Comparison of ENCODE assay signal across 8 cellular contexts in the genomic region with DNA sequence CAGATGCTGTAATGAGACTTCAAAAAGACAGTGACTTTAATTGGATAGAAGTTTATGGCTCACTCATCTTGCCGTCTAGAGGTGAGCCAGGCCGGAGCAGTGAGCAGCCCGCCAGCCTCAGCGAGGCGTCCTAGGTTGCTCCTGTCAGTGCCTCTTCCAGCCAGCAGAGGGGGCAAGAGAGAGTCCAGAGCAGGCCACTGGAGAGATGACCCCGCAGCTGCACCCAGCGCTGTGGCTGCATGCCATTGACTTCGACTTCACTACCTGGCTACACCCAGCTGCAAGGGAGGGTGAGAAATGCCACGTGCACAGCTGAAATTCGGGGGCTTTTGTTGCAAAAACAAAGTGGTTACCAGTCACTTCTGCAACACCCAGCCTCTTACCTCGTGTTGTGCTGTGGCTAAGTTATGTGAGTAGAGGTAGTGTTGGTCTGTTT. TPM values are rescaled to one million over a fixed set of nuclear protein-coding genes. Genes with fewer than 3 reads are reported as not detected.
DNase-seq lines count a peak whose midpoint lies in the region; ATAC-seq and TF ChIP-seq lines count a peak whose summit lies in the region.

No MANE protein-coding gene starts in this region.

- H3K27me3 Mint-ChIP-seq in neural crest cell (ENCODE audit: low read depth): no peaks in the 10 kb centered on the region
- H3K27me3 Mint-ChIP-seq in stimulated activated naive CD8-positive, alpha-beta T cell treated with anti-CD3 and anti-CD28 coated beads, Interleukin-15, amount 100 ng/mL, for 72 hours: no peaks in the 10 kb centered on the region

- H3K36me3 ChIP-seq in DOHH2 (ENCODE audit: control insufficient read depth, low read length) (peaks cover 20% of the 10 kb centered on the region), OCI-LY3 (replicated peaks; ENCODE audit: low read depth, low read length) (peaks cover 4% of the 10 kb centered on the region), fibroblast of lung (ENCODE audit: control insufficient read depth, insufficient read depth, low read length) (peaks cover 4% of the 10 kb centered on the region)

- H3K9me3 ChIP-seq in DOHH2 (ENCODE audit: control insufficient read depth, insufficient read depth, low read length) (no peaks in the 10 kb centered on the region), OCI-LY3 (ENCODE audit: insufficient read depth, low read length) (no peaks in the 10 kb centered on the region), fibroblast of lung (ENCODE audit: control insufficient read depth, insufficient read depth, low read depth, low read length) (no peaks in the 10 kb centered on the region)

- H3K27ac Mint-ChIP-seq in neural crest cell (ENCODE audit: unreplicated experiment): no peak overlapping the region
- no peak overlapping the region for H3K27ac Mint-ChIP-seq in stimulated activated naive CD8-positive, alpha-beta T cell treated with anti-CD3 and anti-CD28 coated beads, Interleukin-15, amount 100 ng/mL, for 72 hours

- TF ChIP-seq CTCF in DOHH2 (IDR thresholded peaks at IDR 0.05; ENCODE audit: low read depth, low read length, poor library complexity, severe bottlenecking) (peak; percentile 99), OCI-LY3 (IDR thresholded peaks at IDR 0.05; ENCODE audit: low read depth, low read length) (peak; percentile 88), fibroblast of lung (conservative IDR thresholded peaks at IDR 0.05 in 1 of 2, IDR thresholded peaks at IDR 0.05 in 1 of 2; ENCODE audit: low read depth in 1 of 2, low read length in 2 of 2) (peak; percentile 94 to 96), neural crest cell (conservative IDR thresholded peaks at IDR 0.05) (peak; percentile 98)

- H3K9me2 ChIP-seq in DOHH2 (replicated peaks; ENCODE audit: control insufficient read depth, low read length): no peaks in the 10 kb centered on the region

- peaks cover 9% of the 10 kb centered on the region for H3K4me1 Mint-ChIP-seq in neural crest cell
- H3K4me1 Mint-ChIP-seq in stimulated activated naive CD8-positive, alpha-beta T cell treated with anti-CD3 and anti-CD28 coated beads, Interleukin-15, amount 100 ng/mL, for 72 hours: peaks cover 11% of the 10 kb centered on the region

- ATAC-seq in GM21423 (IDR thresholded peaks at IDR 0.05; ENCODE audit: unreplicated experiment): peak; percentile 99
- peak; percentile 99 for ATAC-seq in stimulated activated naive CD8-positive, alpha-beta T cell treated with anti-CD3 and anti-CD28 coated beads, Interleukin-15, amount 100 ng/mL, for 72 hours

- H3K4me1 ChIP-seq in DOHH2 (ENCODE audit: control insufficient read depth, low read length) (peaks cover 5% of the 10 kb centered on the region; the same call in 1 of the 2 replicates), OCI-LY3 (ENCODE audit: low read length) (peaks cover 2% of the 10 kb centered on the region; the same call in 1 of the 2 replicates), fibroblast of lung (ENCODE audit: control insufficient read depth, extremely low read depth, insufficient read depth, low read length) (peaks cover 24% of the 10 kb centered on the region)

- H3F3A ChIP-seq in DOHH2 (ENCODE audit: control insufficient read depth, insufficient read depth): no peaks in the 10 kb centered on the region

- no peak overlapping the region for H3K4me3 Mint-ChIP-seq in neural crest cell
- H3K4me3 Mint-ChIP-seq in stimulated activated naive CD8-positive, alpha-beta T cell treated with anti-CD3 and anti-CD28 coated beads, Interleukin-15, amount 100 ng/mL, for 72 hours: no peak overlapping the region

- H3K27ac ChIP-seq in DOHH2 (ENCODE audit: low read depth, low read length) (no peak overlapping the region), OCI-LY3 (ENCODE audit: low read length) (no peak overlapping the region), fibroblast of lung (ENCODE audit: insufficient read depth, low read length) (peak overlapping the region; percentile 94)

- H3K9ac ChIP-seq in OCI-LY3 (ENCODE audit: low read length) (no peak overlapping the region), fibroblast of lung (ENCODE audit: insufficient read depth, low read length) (no peak overlapping the region)

- H2AFZ ChIP-seq in OCI-LY3 (ENCODE audit: low read depth, low read length) (no peak overlapping the region), fibroblast of lung (ENCODE audit: low read length) (no peak overlapping the region)

- H3K4me3 ChIP-seq in DOHH2 (ENCODE audit: low read length) (no peak overlapping the region), OCI-LY3 (ENCODE audit: low read length) (no peak overlapping the region), fibroblast of lung (replicated peaks in 1 of 4; ENCODE audit: control extremely low read depth in 1 of 4, insufficient read depth in 1 of 4, low read depth in 3 of 4, low read length in 4 of 4) (no peak overlapping the region)

- peak; percentile 11 for DNase-seq in HS-27A (ENCODE audit: low read depth)
- DNase-seq in activated T-cell treated with anti-CD3 and anti-CD28 coated beads, Interleukin-2, amount 50 U/mL, for 1 hour: peak; percentile 79
- DNase-seq in fibroblast of lung (ENCODE audit: low read depth in 2 of 2): peak; percentile 55 to 72
- peak; percentile 90 for DNase-seq in neural crest cell (ENCODE audit: low read depth, low spot score)
- DNase-seq in stimulated activated naive CD8-positive, alpha-beta T cell treated with anti-CD3 and anti-CD28 coated beads, Interleukin-15, amount 100 ng/mL, for 72 hours: peak; percentile 79 to 80

- H3K4me2 ChIP-seq in DOHH2 (ENCODE audit: low read length): no peak overlapping the region
- no peak overlapping the region for H3K4me2 ChIP-seq in OCI-LY3 (ENCODE audit: low read length)
- no peak overlapping the region for H3K4me2 ChIP-seq in fibroblast of lung (ENCODE audit: extremely low read depth, insufficient read depth, low read length)

- H4K20me1 ChIP-seq in DOHH2 (ENCODE audit: control insufficient read depth, insufficient read depth, low read depth, low read length) (no peaks in the 10 kb centered on the region), OCI-LY3 (ENCODE audit: insufficient read depth, low read length) (no peaks in the 10 kb centered on the region), fibroblast of lung (ENCODE audit: control insufficient read depth, extremely low read depth, insufficient read depth, low read length) (no peaks in the 10 kb centered on the region)

- H3K79me2 ChIP-seq in DOHH2 (ENCODE audit: control insufficient read depth, low read length) (no peaks in the 10 kb centered on the region), OCI-LY3 (ENCODE audit: low read length) (no peaks in the 10 kb centered on the region), fibroblast of lung (ENCODE audit: control insufficient read depth, insufficient read depth, low read length) (no peaks in the 10 kb centered on the region)

- H3K27me3 ChIP-seq in DOHH2 (ENCODE audit: control insufficient read depth, low read length): no peaks in the 10 kb centered on the region
- no peaks in the 10 kb centered on the region for H3K27me3 ChIP-seq in OCI-LY3 (ENCODE audit: low read depth, low read length)
- H3K27me3 ChIP-seq in fibroblast of lung (ENCODE audit: control insufficient read depth, insufficient read depth, low read length): no peaks in the 10 kb centered on the region

- H3K9me3 Mint-ChIP-seq in neural crest cell: no peaks in the 10 kb centered on the region
- no peaks in the 10 kb centered on the region for H3K9me3 Mint-ChIP-seq in stimulated activated naive CD8-positive, alpha-beta T cell treated with anti-CD3 and anti-CD28 coated beads, Interleukin-15, amount 100 ng/mL, for 72 hours

- peaks cover 7% of the 10 kb centered on the region for H3K36me3 Mint-ChIP-seq in neural crest cell (ENCODE audit: low read depth)

RNA-seq across cellular contexts. Expression of a gene that starts 26.5 kb away (rescaled TPM):
- total RNA-seq in fibroblast of lung (42.9 and 44.4 TPM in 2 replicates), neural crest cell (32.6 and 33.2 TPM in 2 replicates)
- polyA plus RNA-seq in fibroblast of lung: 59.4 and 77.7 TPM in 2 replicates
- polyA plus RNA-seq in fibroblast of lung (2012): 43.6 and 54.4 TPM in 2 replicates
- 21.0 and 25.3 TPM in 2 replicates for polyA minus RNA-seq in fibroblast of lung (ENCODE audit: low replicate concordance)

RNA-seq across cellular contexts. Expression of a gene that starts 41.7 kb away (rescaled TPM):
- total RNA-seq in fibroblast of lung (0.33 and 1.0 TPM in 2 replicates), neural crest cell (24.8 and 29.8 TPM in 2 replicates)
- polyA plus RNA-seq in fibroblast of lung: not detected in 2 replicates
- not detected in 2 replicates for polyA plus RNA-seq in fibroblast of lung (2012)
- polyA minus RNA-seq in fibroblast of lung (ENCODE audit: low replicate concordance): not detected in 2 replicates

Comparison
In these comparisons a context has a peak if more than half of its experiments do, and no peak if none do; other contexts are left out.
1. DNase-seq: peak in every context shown above with its lines; median percentile 90 in neural crest cell; 80 in stimulated activated naive CD8-positive, alpha-beta T cell treated with anti-CD3 and anti-CD28 coated beads, Interleukin-15, amount 100 ng/mL, for 72 hours; 79 in activated T-cell treated with anti-CD3 and anti-CD28 coated beads, Interleukin-2, amount 50 U/mL, for 1 hour; 64 in fibroblast of lung; 11 in HS-27A.
2. RNA of a gene that starts 41.7 kb away (total RNA-seq): 24.8 to 29.8 TPM in neural crest cell; 0.33 to 1.0 TPM in fibroblast of lung; every median in the first group is over 10 times any median in the second.
3. Peak in every context shown above with its lines, with median percentiles within 50 percentile points of each other: CTCF ChIP-seq.